In the genomic region with DNA sequence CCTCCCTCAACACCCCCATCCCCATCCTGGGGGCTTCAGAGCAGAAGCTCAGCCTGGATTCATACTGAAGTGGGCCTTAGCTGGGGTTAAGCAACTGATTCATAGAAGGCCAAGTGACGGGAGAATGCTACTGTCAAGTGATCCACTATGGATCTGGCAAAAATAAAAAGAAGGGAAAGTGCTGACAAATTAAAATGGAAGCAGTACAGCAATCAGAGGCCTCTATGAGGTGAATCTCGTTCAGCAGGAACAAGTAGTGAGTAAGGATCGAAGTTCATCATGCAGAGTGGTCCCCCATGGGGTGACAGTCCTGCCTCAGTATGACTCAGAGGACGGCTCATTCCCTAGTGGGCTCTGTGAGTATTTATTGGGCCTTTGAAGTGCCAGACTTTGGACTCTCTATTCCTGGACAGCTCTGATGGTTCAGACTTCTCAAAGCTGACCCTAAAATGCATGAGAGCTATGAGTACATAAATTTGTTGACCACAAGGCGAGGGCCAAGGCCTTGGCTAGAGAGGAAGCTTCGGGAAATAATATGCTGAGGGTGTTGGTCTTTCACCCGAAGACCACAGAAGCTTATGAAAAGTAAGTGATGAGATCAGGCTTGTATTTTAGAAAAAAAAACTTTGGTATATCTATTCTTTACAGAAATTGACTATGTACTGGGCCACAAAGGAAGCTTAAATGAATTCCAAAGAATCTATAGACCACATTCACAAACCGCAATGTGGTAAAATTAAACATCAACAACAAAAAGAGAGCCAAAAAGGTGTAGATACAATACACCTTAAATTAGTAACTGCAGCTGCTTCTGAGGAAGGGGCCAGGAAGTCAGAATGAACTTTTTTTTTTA, we compare ENCODE assay signal across 9 cellular contexts. TPM values are rescaled to one million over a fixed set of nuclear protein-coding genes. Genes with fewer than 3 reads are reported as not detected.
DNase-seq lines count a peak whose midpoint lies in the region; ATAC-seq and TF ChIP-seq lines count a peak whose summit lies in the region.
"Had no signal": no experiment of that assay in that cellular context is flagged by ENCODE, and none has a peak within 500 bp of the region (broad histone marks: within the 10 kb centered on the region; RNA-seq: fewer than 3 reads in every experiment).

No MANE protein-coding gene starts in this region.

- H3K9me3 Mint-ChIP-seq in Calu3 (ENCODE audit: low read depth, unreplicated experiment) = peaks cover 2% of the 10 kb centered on the region
- peaks cover 4% of the 10 kb centered on the region for H3K9me3 Mint-ChIP-seq in activated naive CD4-positive, alpha-beta T cell treated with anti-CD3 and anti-CD28 coated beads, Interleukin-2, amount 50 U/mL, for 24 hours
- H3K9me3 Mint-ChIP-seq in natural killer cell = no peaks in the 10 kb centered on the region

- H3K36me3 Mint-ChIP-seq in Calu3 (ENCODE audit: insufficient read depth, unreplicated experiment) (peaks cover 15% of the 10 kb centered on the region), natural killer cell (no peaks in the 10 kb centered on the region)
- H3K36me3 Mint-ChIP-seq in activated naive CD4-positive, alpha-beta T cell treated with anti-CD3 and anti-CD28 coated beads, Interleukin-2, amount 50 U/mL, for 24 hours = peaks cover 3% of the 10 kb centered on the region

- H3K4me3 Mint-ChIP-seq in Calu3 (ENCODE audit: low read depth, unreplicated experiment) (no peak overlapping the region), natural killer cell (no peak overlapping the region)
- peak overlapping the region; percentile 74 for H3K4me3 Mint-ChIP-seq in activated naive CD4-positive, alpha-beta T cell treated with anti-CD3 and anti-CD28 coated beads, Interleukin-2, amount 50 U/mL, for 24 hours

- ATAC-seq in natural killer cell = peak in 2 of 3 donors; percentile 27 to 76
- ATAC-seq in HG03439 (IDR thresholded peaks at IDR 0.05; ENCODE audit: unreplicated experiment) = no peak

- CTCF ChIA-PET in Calu3 (lab: Charles Lee) = interaction anchor here (0.7 to 1.0 kb wide), 4 partner anchors 10 to 53 kb away, joined by 3 to 5 read pairs (median 4); no protein-coding TSS in a partner anchor

- H3K27ac ChIP-seq in KOPT-K1 (ENCODE audit: low read depth, low read length, poor library complexity, severe bottlenecking) = peak overlapping the region; percentile 40
- H3K27ac ChIP-seq: VCaP had no signal

- no peaks in the 10 kb centered on the region for H3K36me3 ChIP-seq in KOPT-K1 (ENCODE audit: insufficient read depth, low read length)

- no peak overlapping the region for H3K27ac Mint-ChIP-seq in Calu3 (ENCODE audit: unreplicated experiment)
- peak overlapping the region; percentile 93 for H3K27ac Mint-ChIP-seq in activated naive CD4-positive, alpha-beta T cell treated with anti-CD3 and anti-CD28 coated beads, Interleukin-2, amount 50 U/mL, for 24 hours
- H3K27ac Mint-ChIP-seq in natural killer cell = peak overlapping the region; percentile 79 to 85

- H3K4me1 Mint-ChIP-seq in Calu3 (ENCODE audit: low read depth, unreplicated experiment) (peaks cover 39% of the 10 kb centered on the region), natural killer cell (peaks cover 16 to 24% of the 10 kb centered on the region in 2 donors)
- peaks cover 70% of the 10 kb centered on the region for H3K4me1 Mint-ChIP-seq in activated naive CD4-positive, alpha-beta T cell treated with anti-CD3 and anti-CD28 coated beads, Interleukin-2, amount 50 U/mL, for 24 hours

- intact Hi-C loops in Calu3 (cut with micrococcal nuclease; ENCODE audit: unreplicated experiment) (no loop called here), natural killer cell (cut with micrococcal nuclease) (no loop called here)

- no peaks in the 10 kb centered on the region for H3K27me3 Mint-ChIP-seq in Calu3 (ENCODE audit: unreplicated experiment)
- H3K27me3 Mint-ChIP-seq in activated naive CD4-positive, alpha-beta T cell treated with anti-CD3 and anti-CD28 coated beads, Interleukin-2, amount 50 U/mL, for 24 hours = no peaks in the 10 kb centered on the region
- no peaks in the 10 kb centered on the region for H3K27me3 Mint-ChIP-seq in natural killer cell (ENCODE audit: low read depth in 2 of 2)

- TF ChIP-seq CTCF in Calu3 (IDR thresholded peaks at IDR 0.05; ENCODE audit: unreplicated experiment) = peak; percentile 19
- no peak for TF ChIP-seq CTCF in natural killer cell (IDR thresholded peaks at IDR 0.05)

- DNase-seq in Calu3 = peak; percentile 49
- no peak for DNase-seq in natural killer cell
- no peak for DNase-seq in effector CD4-positive, alpha-beta T cell
- no peak for DNase-seq in NCI-H524 (lab: John Stamatoyannopoulos, UW)
- DNase-seq in DMS153 treated with DMSO at 0.1 percent for 48 hours (lab: John Stamatoyannopoulos, UW; ENCODE audit: unreplicated experiment) = no peak

- no TSS peak for BruUV-seq in Calu3 (replicated peaks; lab: Mats Ljungman, UMichigan)

- no peaks in the 10 kb centered on the region for H3K9me3 ChIP-seq in KOPT-K1 (ENCODE audit: insufficient read depth, low read length, poor library complexity, severe bottlenecking)

RNA-seq across cellular contexts. Expression of gene NSMCE1, which starts 5.3 kb away (rescaled TPM):
- total RNA-seq in Calu3 (2022) (74.9 and 83.2 TPM in 2 replicates), natural killer cell (10 to 100 TPM; 29.4 to 42.7 (median 37.7) TPM)

RNA-seq across cellular contexts. Expression of gene IL4R, which starts 39.9 kb away (rescaled TPM):
- total RNA-seq in Calu3 (2022) (99.0 and 108 TPM in 2 replicates), natural killer cell (10 to 100 TPM; 70.2 to 87.2 (median 86.0) TPM)
